ENCODE assay signal across 13 cellular contexts in the genomic region with DNA sequence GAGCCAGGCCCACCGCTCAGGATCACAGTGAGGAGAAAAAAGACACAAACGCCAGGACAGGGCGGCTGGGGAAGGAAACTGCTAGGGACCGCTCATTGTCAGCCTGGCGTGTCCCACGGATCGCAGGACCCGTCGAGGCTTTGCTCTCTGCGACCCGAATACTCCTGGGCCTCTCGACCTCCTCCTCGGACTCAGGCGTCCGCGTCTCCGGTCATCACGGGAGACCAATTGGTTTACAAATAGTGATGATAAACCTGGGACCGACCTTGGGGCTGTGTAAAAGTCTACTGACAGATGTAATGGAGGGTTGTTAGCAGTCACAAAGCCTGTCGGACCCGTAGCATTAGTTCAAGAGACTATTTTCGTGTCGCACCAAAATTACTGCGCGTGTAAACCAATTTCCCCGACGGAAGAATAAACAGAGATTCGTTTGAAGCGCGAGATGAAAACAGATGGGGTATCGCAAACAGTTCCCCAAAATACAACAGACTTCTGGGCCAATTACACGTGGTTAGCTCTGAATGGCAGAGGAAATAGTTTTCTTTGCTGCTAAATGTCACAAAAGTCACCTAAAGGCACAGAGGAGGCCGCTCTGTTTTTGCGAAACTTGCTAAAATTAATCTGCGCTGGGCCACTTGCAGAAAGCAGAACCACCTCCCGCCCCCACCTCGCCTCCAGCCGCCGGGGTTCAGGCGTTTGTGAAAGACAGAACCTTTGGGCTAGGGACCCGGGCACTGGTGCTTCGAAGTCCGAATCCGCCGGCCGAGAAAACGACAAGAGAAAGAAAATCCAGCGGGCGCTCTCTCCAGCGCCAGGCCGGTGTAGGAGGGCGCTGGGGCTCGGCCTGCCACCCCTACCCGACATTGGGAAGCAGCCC.
DNase-seq lines count a peak whose midpoint lies in the region; ATAC-seq, FAIRE-seq and TF ChIP-seq lines count a peak whose summit lies in the region.
"Had no signal": no experiment of that assay in that cellular context is flagged by ENCODE, and none has a peak within 500 bp of the region (broad histone marks: within the 10 kb centered on the region; RNA-seq: fewer than 3 reads in every experiment).

No MANE protein-coding gene starts in this region.

- no peak overlapping the region for H3K9ac ChIP-seq in SK-N-SH

- H3K9me3 ChIP-seq in SK-N-SH: peaks cover 16% of the 10 kb centered on the region; the same call in 1 of the 2 replicates
- H3K9me3 ChIP-seq in esophagus squamous epithelium: peaks cover 0 to 30% (median 11%) of the 10 kb centered on the region in 3 donors
- H3K9me3 ChIP-seq in gastrocnemius medialis: peaks cover 0 to 4% (median 0%) of the 10 kb centered on the region in 3 donors
- H3K9me3 ChIP-seq in small intestine (ENCODE audit: control insufficient read depth, low read depth): no peaks in the 10 kb centered on the region

- no peak overlapping the region for H2AFZ ChIP-seq in SK-N-SH (ENCODE audit: low read depth)

- no peaks in the 10 kb centered on the region for H3K9me2 ChIP-seq in SK-N-SH

- no peaks in the 10 kb centered on the region for H3K36me3 ChIP-seq in SK-N-SH (replicated peaks in 1 of 2; ENCODE audit: control insufficient read depth in 1 of 2, insufficient read depth in 2 of 2, low read length in 1 of 2)
- H3K36me3 ChIP-seq in esophagus squamous epithelium: no peaks in the 10 kb centered on the region
- no peaks in the 10 kb centered on the region for H3K36me3 ChIP-seq in gastrocnemius medialis
- no peaks in the 10 kb centered on the region for H3K36me3 ChIP-seq in small intestine (ENCODE audit: control insufficient read depth in 2 of 2, insufficient read depth in 2 of 2, low read length in 2 of 2)

- DNase-seq in SK-N-SH: peak; percentile 28
- DNase-seq in NB4 (ENCODE audit: low read depth): peak; percentile 4
- DNase-seq in esophagus squamous epithelium (lab: John Stamatoyannopoulos, UW): no peak
- no peak for DNase-seq in gastrocnemius medialis
- DNase-seq in DMS79 (lab: John Stamatoyannopoulos, UW): no peak
- no peak for DNase-seq in small intestine
- DNase-seq: 8988T, NCI-H446 treated with DMSO at 0.1 percent for 48 hours, RPMI8226 had no signal

- H4K20me1 ChIP-seq in SK-N-SH (ENCODE audit: insufficient read depth): no peaks in the 10 kb centered on the region

- TF ChIP-seq EP300 in SK-N-SH (IDR thresholded peaks at IDR 0.05; ENCODE audit: borderline replicate concordance in 1 of 2, low read depth in 1 of 2, low read length in 1 of 2): no peak

- no peak for FAIRE-seq in small intestine (lab: Jason Lieb, UNC)
- FAIRE-seq: TTC549 had no signal

- CTCF ChIA-PET in SK-N-SH (lab: Yijun Ruan, JAX): no interaction called here

- no peak for TF ChIP-seq RAD21 in SK-N-SH (IDR thresholded peaks at IDR 0.05; ENCODE audit: low read length)

- peaks cover 19% of the 10 kb centered on the region for H3F3A ChIP-seq in SK-N-SH (replicated peaks; ENCODE audit: insufficient read depth)

- peaks cover 0 to 19% of the 10 kb centered on the region in 2 experiments for H3K4me1 ChIP-seq in SK-N-SH (ENCODE audit: control insufficient read depth in 1 of 2, insufficient read depth in 2 of 2, low read depth in 1 of 2, low read length in 1 of 2)
- peaks cover 9 to 18% (median 10%) of the 10 kb centered on the region in 3 donors for H3K4me1 ChIP-seq in esophagus squamous epithelium
- H3K4me1 ChIP-seq in gastrocnemius medialis: peaks cover 4 to 5% of the 10 kb centered on the region in 2 donors
- no peaks in the 10 kb centered on the region for H3K4me1 ChIP-seq in small intestine (ENCODE audit: control insufficient read depth in 2 of 2, insufficient read depth in 1 of 2, low read depth in 1 of 2, low read length in 1 of 2)

- H3K27ac ChIP-seq in SK-N-SH (ENCODE audit: low read depth in 2 of 2, low read length in 1 of 2): no peak overlapping the region
- H3K27ac ChIP-seq in esophagus squamous epithelium: no peak overlapping the region
- H3K27ac ChIP-seq in gastrocnemius medialis: no peak overlapping the region
- H3K27ac ChIP-seq in small intestine (ENCODE audit: low read depth in 1 of 2, low read length in 1 of 2): no peak overlapping the region
- H3K27ac ChIP-seq: tibial nerve had no signal

- no peak overlapping the region for H3K4me2 ChIP-seq in SK-N-SH

- ATAC-seq in SK-N-SH treated with all-trans-retinoic acid at 6 μM for 48 hours (no peak), gastrocnemius medialis (no peak), GM19455 (IDR thresholded peaks at IDR 0.05; ENCODE audit: unreplicated experiment) (no peak)

- H3K79me2 ChIP-seq in SK-N-SH (ENCODE audit: insufficient read depth): no peaks in the 10 kb centered on the region

- POLR2A ChIA-PET in SK-N-SH (lab: Yijun Ruan, JAX): no interaction called here

- in situ Hi-C loops in gastrocnemius medialis (cut with MboI; ENCODE audit: low sequenced_read_pairs in 4 of 4): no loop called here

- WGBS in SK-N-SH (ENCODE audit: low lambda C conversion rate): 80% methylated on average over 48 of the region's 54 CpGs
- WGBS in esophagus squamous epithelium, 2 donors: 59 to 70% methylated on average over 30 to 38 of the region's 54 CpGs
- 13 to 19% (median 17%) methylated on average over 54 of the region's 54 CpGs for WGBS in small intestine, 3 donors

- intact Hi-C loops in esophagus squamous epithelium (cut with DNase I) (no loop called here), gastrocnemius medialis (cut with DNase I; ENCODE audit: low total_unique reads) (no loop called here)

- TF ChIP-seq POLR2A in NB4 (IDR thresholded peaks at IDR 0.05; ENCODE audit: extremely low read depth, insufficient read length) (no peak), esophagus squamous epithelium (IDR thresholded peaks at IDR 0.05) (no peak), gastrocnemius medialis (IDR thresholded peaks at IDR 0.05) (no peak)

- H3K4me3 ChIP-seq in SK-N-SH (ENCODE audit: low read depth in 2 of 2, low read length in 1 of 2): no peak overlapping the region
- H3K4me3 ChIP-seq in NB4 (ENCODE audit: low read depth, low read length): no peak overlapping the region
- H3K4me3 ChIP-seq in esophagus squamous epithelium: peak overlapping the region; percentile 2 to 58 (median 18)
- peak overlapping the region in 3 of 4 donors; percentile 28 to 50 (median 33) for H3K4me3 ChIP-seq in gastrocnemius medialis
- H3K4me3 ChIP-seq in small intestine (ENCODE audit: low read depth in 1 of 2, low read length in 2 of 2): peak overlapping the region in 1 of 2 donors; percentile 17

- H3K27me3 ChIP-seq in SK-N-SH (ENCODE audit: insufficient read depth): no peaks in the 10 kb centered on the region
- H3K27me3 ChIP-seq in esophagus squamous epithelium: peaks cover 8 to 86% (median 18%) of the 10 kb centered on the region in 4 donors
- peaks cover 52 to 79% (median 69%) of the 10 kb centered on the region in 3 donors for H3K27me3 ChIP-seq in gastrocnemius medialis
- H3K27me3 ChIP-seq in small intestine (ENCODE audit: control insufficient read depth in 2 of 2, insufficient read depth in 2 of 2, low read length in 2 of 2): peaks cover 8 to 42% of the 10 kb centered on the region in 2 donors

- no peak for TF ChIP-seq CTCF in SK-N-SH (IDR thresholded peaks at IDR 0.05)
- no peak for TF ChIP-seq CTCF in NB4 (IDR thresholded peaks at IDR 0.05; ENCODE audit: low read depth, low read length)
- no peak for TF ChIP-seq CTCF in esophagus squamous epithelium (IDR thresholded peaks at IDR 0.05)
- TF ChIP-seq CTCF in gastrocnemius medialis (IDR thresholded peaks at IDR 0.05 in 4 of 5, conservative IDR thresholded peaks at IDR 0.05 in 1 of 5): no peak

TF ChIP-seq in SK-N-SH, 30 proteins besides CTCF, POLR2A, EP300 and RAD21:
- no peak for TF ChIP-seq GATA2 (CRISPR knock-in tag; IDR thresholded peaks at IDR 0.05)
- TF ChIP-seq ELF1 (IDR thresholded peaks at IDR 0.05): no peak
- TF ChIP-seq TEAD4 (IDR thresholded peaks at IDR 0.05; ENCODE audit: borderline replicate concordance, insufficient read depth): no peak
- TF ChIP-seq SIN3A (IDR thresholded peaks at IDR 0.05; ENCODE audit: borderline replicate concordance, low read depth, low read length): no peak
- no peak for TF ChIP-seq RXRA (IDR thresholded peaks at IDR 0.05; ENCODE audit: borderline replicate concordance, low read depth)
TF ChIP-seq in SK-N-SH: peak in this region for 0.

TF ChIP-seq in SK-N-SH treated with all-trans-retinoic acid at 6 μM for 48 hours, 23 proteins besides CTCF, POLR2A, EP300 and RAD21:
- TF ChIP-seq TSHZ2 (CRISPR knock-in tag; IDR thresholded peaks at IDR 0.05) (no peak), ESRRG (CRISPR knock-in tag; IDR thresholded peaks at IDR 0.05) (no peak), ZC3H10 (CRISPR knock-in tag; IDR thresholded peaks at IDR 0.05) (no peak)

Comparison
In these comparisons a context has a peak if more than half of its experiments do, and no peak if none do; other contexts are left out.
1. DNase-seq: peak in SK-N-SH (single experiment) and NB4 (single experiment); none in esophagus squamous epithelium (single experiment), gastrocnemius medialis (0 of 2), DMS79 (single experiment) and small intestine (single experiment).
2. H3K4me3 ChIP-seq: peak in esophagus squamous epithelium (4 of 4) and gastrocnemius medialis (3 of 4); none in SK-N-SH (0 of 2) and NB4 (single experiment).